ENCODE assay signal across 19 cellular contexts in the genomic region with DNA sequence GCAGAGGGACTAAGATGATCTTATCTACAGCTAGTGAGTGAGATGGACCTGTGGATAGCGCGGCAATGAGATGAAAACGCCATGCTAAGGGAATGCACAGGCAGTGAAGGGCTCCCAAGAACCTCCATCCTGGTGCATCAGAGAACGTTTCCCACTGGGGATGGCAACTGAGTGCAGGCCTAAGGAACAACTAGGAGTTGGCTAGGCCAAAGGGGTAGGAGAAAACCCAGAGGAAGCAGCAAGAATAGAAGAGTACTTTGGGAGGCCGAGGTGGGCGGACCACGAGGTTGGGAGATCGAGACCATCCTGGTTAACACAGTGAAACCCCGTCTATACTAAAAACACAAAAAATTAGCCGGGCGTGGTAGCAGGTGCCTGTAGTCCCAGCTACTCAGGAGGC. TPM values are rescaled to one million over a fixed set of nuclear protein-coding genes. Genes with fewer than 3 reads are reported as not detected.
DNase-seq lines count a peak whose midpoint lies in the region; ATAC-seq and TF ChIP-seq lines count a peak whose summit lies in the region.
"Had no signal": no experiment of that assay in that cellular context is flagged by ENCODE, and none has a peak within 500 bp of the region (broad histone marks: within the 10 kb centered on the region; RNA-seq: fewer than 3 reads in every experiment).

No MANE protein-coding gene starts in this region.

- peak overlapping the region; percentile 69 for H3K4me3 Mint-ChIP-seq in natural killer cell treated with Interleukin-12 subunit alpha and Interleukin-12 subunit beta and Interleukin-15 and Interleukin-18, amount 100 ng/mL, for 72 hours
- H3K4me3 Mint-ChIP-seq in natural killer cell (no peak overlapping the region), T-helper 17 cell (no peak overlapping the region)
- H3K4me3 Mint-ChIP-seq in effector memory CD8-positive, alpha-beta T cell, result peak overlapping the region; percentile 51 to 54
- H3K4me3 Mint-ChIP-seq: activated naive CD4-positive, alpha-beta T cell treated with anti-CD3 and anti-CD28 coated beads for 36 hours had no signal

- H3K4me1 Mint-ChIP-seq in natural killer cell treated with Interleukin-12 subunit alpha and Interleukin-12 subunit beta and Interleukin-15 and Interleukin-18, amount 100 ng/mL, for 72 hours (ENCODE audit: low read depth in 2 of 2), result peaks cover 54 to 56% of the 10 kb centered on the region in 2 donors
- H3K4me1 Mint-ChIP-seq in natural killer cell, result peaks cover 10 to 11% of the 10 kb centered on the region in 2 donors
- H3K4me1 Mint-ChIP-seq in T-helper 17 cell, result peaks cover 10% of the 10 kb centered on the region
- H3K4me1 Mint-ChIP-seq in effector memory CD8-positive, alpha-beta T cell (ENCODE audit: low read depth in 2 of 2), result peaks cover 11 to 27% of the 10 kb centered on the region in 2 donors

- no peak for DNase-seq in natural killer cell treated with Interleukin-12 subunit alpha and Interleukin-12 subunit beta and Interleukin-15 and Interleukin-18, amount 100 ng/mL, for 72 hours (ENCODE audit: low spot score)
- no peak for DNase-seq in natural killer cell
- no peak for DNase-seq in T-helper 17 cell
- DNase-seq in effector memory CD8-positive, alpha-beta T cell, result no peak
- DNase-seq in dedifferentiated amniotic fluid mesenchymal stem cell (ENCODE audit: extremely low spot score), result no peak
- no peak for DNase-seq in GM10266 (ENCODE audit: extremely low spot score)
- no peak for DNase-seq in Ammon's horn (ENCODE audit: low spot score)
- DNase-seq: activated naive CD4-positive, alpha-beta T cell treated with anti-CD3 and anti-CD28 coated beads for 36 hours; foreskin fibroblast; left ventricle myocardium inferior; NCI-H1092; NCI-H187 treated with DMSO at 0.1 percent for 48 hours; NCI-H69; sigmoid colon; T1000 had no signal

- H3K36me3 Mint-ChIP-seq in natural killer cell treated with Interleukin-12 subunit alpha and Interleukin-12 subunit beta and Interleukin-15 and Interleukin-18, amount 100 ng/mL, for 72 hours, result peaks cover 4% of the 10 kb centered on the region
- H3K36me3 Mint-ChIP-seq in natural killer cell, result no peaks in the 10 kb centered on the region
- H3K36me3 Mint-ChIP-seq in T-helper 17 cell (ENCODE audit: low read depth), result peaks cover 5% of the 10 kb centered on the region
- peaks cover 3% of the 10 kb centered on the region for H3K36me3 Mint-ChIP-seq in effector memory CD8-positive, alpha-beta T cell (ENCODE audit: insufficient read depth)

- intact Hi-C loops in natural killer cell (cut with micrococcal nuclease), result no loop called here

- no peak for TF ChIP-seq CTCF in natural killer cell (IDR thresholded peaks at IDR 0.05)
- TF ChIP-seq CTCF in GM10266 (IDR thresholded peaks at IDR 0.05; ENCODE audit: control insufficient read depth, insufficient read depth, low read depth, missing control alignments), result no peak

- H3K27me3 Mint-ChIP-seq in natural killer cell treated with Interleukin-12 subunit alpha and Interleukin-12 subunit beta and Interleukin-15 and Interleukin-18, amount 100 ng/mL, for 72 hours, result no peaks in the 10 kb centered on the region
- H3K27me3 Mint-ChIP-seq in natural killer cell (ENCODE audit: low read depth in 2 of 2) (no peaks in the 10 kb centered on the region), T-helper 17 cell (peaks cover 12% of the 10 kb centered on the region)
- no peaks in the 10 kb centered on the region for H3K27me3 Mint-ChIP-seq in effector memory CD8-positive, alpha-beta T cell

- no peak for ATAC-seq in natural killer cell treated with Interleukin-12 subunit alpha and Interleukin-12 subunit beta and Interleukin-15 and Interleukin-18, amount 100 ng/mL, for 72 hours
- ATAC-seq in natural killer cell (no peak), T-helper 17 cell (no peak)
- no peak for ATAC-seq in effector memory CD8-positive, alpha-beta T cell (replicated peaks)

- no peaks in the 10 kb centered on the region for H3K9me3 ChIP-seq in T-helper 17 cell (ENCODE audit: control insufficient read depth, low read length, poor library complexity, severe bottlenecking)
- H3K9me3 ChIP-seq: left ventricle myocardium inferior, sigmoid colon, thoracic aorta, vagina had no signal

- H3K9me3 Mint-ChIP-seq in natural killer cell treated with Interleukin-12 subunit alpha and Interleukin-12 subunit beta and Interleukin-15 and Interleukin-18, amount 100 ng/mL, for 72 hours, result peaks cover 10% of the 10 kb centered on the region
- H3K9me3 Mint-ChIP-seq in natural killer cell, result no peaks in the 10 kb centered on the region
- H3K9me3 Mint-ChIP-seq in effector memory CD8-positive, alpha-beta T cell, result no peaks in the 10 kb centered on the region
- H3K9me3 Mint-ChIP-seq: activated naive CD4-positive, alpha-beta T cell treated with anti-CD3 and anti-CD28 coated beads for 36 hours had no signal

- H3K27ac Mint-ChIP-seq in natural killer cell treated with Interleukin-12 subunit alpha and Interleukin-12 subunit beta and Interleukin-15 and Interleukin-18, amount 100 ng/mL, for 72 hours, result peak overlapping the region; percentile 74 to 92
- H3K27ac Mint-ChIP-seq in natural killer cell (no peak overlapping the region), T-helper 17 cell (peak overlapping the region; percentile 57)
- peak overlapping the region; percentile 7 to 85 for H3K27ac Mint-ChIP-seq in effector memory CD8-positive, alpha-beta T cell
- H3K27ac Mint-ChIP-seq: activated naive CD4-positive, alpha-beta T cell treated with anti-CD3 and anti-CD28 coated beads for 36 hours had no signal

RNA-seq across cellular contexts. Expression of gene BATF, which starts 24.6 kb away (rescaled TPM):
- 100 to 1,000 TPM; 219 to 220 TPM for total RNA-seq in natural killer cell treated with Interleukin-12 subunit alpha and Interleukin-12 subunit beta and Interleukin-15 and Interleukin-18, amount 100 ng/mL, for 72 hours
- 10 to 100 TPM; 12.6 to 32.5 (median 21.4) TPM for total RNA-seq in natural killer cell
- 10 to 100 TPM; 20.3 to 21.3 TPM for total RNA-seq in T-helper 17 cell
- total RNA-seq: astrocyte, epithelial cell of proximal tubule had no signal

Comparison
In these comparisons a context has a peak if more than half of its experiments do, and no peak if none do; other contexts are left out.
1. H3K27ac Mint-ChIP-seq: peak in natural killer cell treated with Interleukin-12 subunit alpha and Interleukin-12 subunit beta and Interleukin-15 and Interleukin-18, amount 100 ng/mL, for 72 hours (2 of 2), T-helper 17 cell (single experiment) and effector memory CD8-positive, alpha-beta T cell (2 of 2); none in natural killer cell (0 of 2).
2. H3K4me3 Mint-ChIP-seq: peak in natural killer cell treated with Interleukin-12 subunit alpha and Interleukin-12 subunit beta and Interleukin-15 and Interleukin-18, amount 100 ng/mL, for 72 hours (single experiment) and effector memory CD8-positive, alpha-beta T cell (2 of 2); none in natural killer cell (single experiment) and T-helper 17 cell (single experiment).
3. RNA of gene BATF, which starts 24.6 kb away (total RNA-seq): 219 to 220 TPM in natural killer cell treated with Interleukin-12 subunit alpha and Interleukin-12 subunit beta and Interleukin-15 and Interleukin-18, amount 100 ng/mL, for 72 hours; 12.6 to 32.5 TPM in natural killer cell and 20.3 to 21.3 TPM in T-helper 17 cell; every median in the first group is over 4 times any median in the second.